ENCODE assay signal across 15 cellular contexts in genomic region chr21:34775793-34776192, GRCh38.
"Had no signal": no experiment of that assay in that cellular context is flagged by ENCODE, and none has a peak within 500 bp of the region (broad histone marks: within the 10 kb centered on the region; RNA-seq: fewer than 3 reads in every experiment).

No MANE protein-coding gene starts in this region.

- DNase-seq: activated CD8-positive, alpha-beta memory T cell treated with anti-CD3 and anti-CD28 coated beads, Interleukin-2, amount 50 U/mL, for 48 hours; activated CD8-positive, alpha-beta T cell treated with anti-CD3 and anti-CD28 coated beads for 36 hours; activated naive CD4-positive, alpha-beta T cell; colonic mucosa; effector CD4-positive, alpha-beta T cell; hypothalamus; mesenchymal stem cell; nephron progenitor cell; sigmoid colon; stimulated activated CD4-positive, alpha-beta T cell treated with anti-CD3 and anti-CD28 coated beads, Interleukin-2, amount 100 ng/mL, for 48 hours; stimulated activated naive CD4-positive, alpha-beta T cell treated with Interleukin-2 at 50 U/mL for 16 hours; T-cell; T1000 had no signal

- H3K4me3 ChIP-seq: ascending aorta, colonic mucosa, sigmoid colon had no signal

- ATAC-seq: activated CD8-positive, alpha-beta T cell treated with anti-CD3 and anti-CD28 coated beads for 36 hours; left lobe of liver; T-cell had no signal
